In genomic region chr12:12587878-12588277, GRCh38 we compare ENCODE assay signal across 17 cellular contexts. TPM values are rescaled to one million over a fixed set of nuclear protein-coding genes. Genes with fewer than 3 reads are reported as not detected.
DNase-seq lines count a peak whose midpoint lies in the region; ATAC-seq and TF ChIP-seq lines count a peak whose summit lies in the region.
"Had no signal": no experiment of that assay in that cellular context is flagged by ENCODE, and none has a peak within 500 bp of the region (broad histone marks: within the 10 kb centered on the region; RNA-seq: fewer than 3 reads in every experiment).

No MANE protein-coding gene starts in this region.

- TF ChIP-seq EP300 in transverse colon (IDR thresholded peaks at IDR 0.05; ENCODE audit: low read depth): no peak

- H3K27ac ChIP-seq in adrenal gland: peak overlapping the region in 4 of 5 donors; percentile 39 to 87 (median 54)
- peak overlapping the region in 3 of 4 donors; percentile 54 to 68 (median 58) for H3K27ac ChIP-seq in transverse colon
- no peak overlapping the region for H3K27ac ChIP-seq in RWPE1
- H3K27ac ChIP-seq: GM23248 had no signal

- no peak overlapping the region for H3K4me3 Mint-ChIP-seq in activated CD4-positive, alpha-beta T cell treated with anti-CD3 and anti-CD28 coated beads for 36 hours
- no peak overlapping the region for H3K4me3 Mint-ChIP-seq in natural killer cell
- H3K4me3 Mint-ChIP-seq: CD4-positive, alpha-beta T cell; IgD-negative memory B cell had no signal

- peaks cover 32% of the 10 kb centered on the region for H3K4me1 Mint-ChIP-seq in activated CD4-positive, alpha-beta T cell treated with anti-CD3 and anti-CD28 coated beads for 36 hours
- H3K4me1 Mint-ChIP-seq in natural killer cell: no peaks in the 10 kb centered on the region

- ATAC-seq in left colon (peak; percentile 7), natural killer cell (no peak), HG02588 (IDR thresholded peaks at IDR 0.05; ENCODE audit: unreplicated experiment) (no peak)
- ATAC-seq in activated CD4-positive, alpha-beta T cell treated with anti-CD3 and anti-CD28 coated beads for 36 hours: no peak
- ATAC-seq: HepG2 had no signal

- WGBS in adrenal gland, 4 donors: 83 to 100% (median 97%) methylated on average over 1 of the region's 1 CpG
- 100% methylated on average over 1 of the region's 1 CpG for WGBS in transverse colon (ENCODE audit: low coverage in 1 of 2), 2 donors

- TF ChIP-seq CTCF in LNCaP clone FGC (IDR thresholded peaks at IDR 0.05; ENCODE audit: control insufficient read depth, extremely low read depth, insufficient read depth) (no peak), adrenal gland (IDR thresholded peaks at IDR 0.05) (no peak), transverse colon (IDR thresholded peaks at IDR 0.05) (no peak), RWPE1 (conservative IDR thresholded peaks at IDR 0.05; ENCODE audit: low read depth) (no peak), natural killer cell (IDR thresholded peaks at IDR 0.05) (no peak)

- H3K9me3 ChIP-seq in adrenal gland (replicated peaks in 1 of 3) (no peaks in the 10 kb centered on the region), transverse colon (no peaks in the 10 kb centered on the region)
- H3K9me3 ChIP-seq: BE2C, Caco-2 had no signal

- H3K27me3 ChIP-seq in adrenal gland (no peaks in the 10 kb centered on the region), transverse colon (no peaks in the 10 kb centered on the region)
- H3K27me3 ChIP-seq: BE2C had no signal

- peak overlapping the region; percentile 15 for H3K4me3 ChIP-seq in LNCaP clone FGC (ENCODE audit: low read depth, low read length)
- H3K4me3 ChIP-seq in adrenal gland: no peak overlapping the region
- no peak overlapping the region for H3K4me3 ChIP-seq in transverse colon
- H3K4me3 ChIP-seq: GM23248 had no signal

- in situ Hi-C loops in transverse colon (cut with MboI; ENCODE audit: low pct_ligation_motif_present in 1 of 4, low pct_unique_long_range_greater_than_20kb in 1 of 4, low sequenced_read_pairs in 3 of 4): no loop called here

- H3K9me3 Mint-ChIP-seq in activated CD4-positive, alpha-beta T cell treated with anti-CD3 and anti-CD28 coated beads for 36 hours (ENCODE audit: low read depth): peaks cover 2% of the 10 kb centered on the region
- no peaks in the 10 kb centered on the region for H3K9me3 Mint-ChIP-seq in natural killer cell
- H3K9me3 Mint-ChIP-seq: CD4-positive, alpha-beta T cell had no signal

- no peaks in the 10 kb centered on the region for H3K36me3 Mint-ChIP-seq in activated CD4-positive, alpha-beta T cell treated with anti-CD3 and anti-CD28 coated beads for 36 hours (ENCODE audit: low read depth)
- H3K36me3 Mint-ChIP-seq in natural killer cell: no peaks in the 10 kb centered on the region

- intact Hi-C loops in adrenal gland (cut with DNase I): no loop called here
- intact Hi-C loops in left colon (cut with DNase I, micrococcal nuclease): no loop called here
- intact Hi-C loops in transverse colon (cut with DNase I; ENCODE audit: low total_unique reads): no loop called here
- intact Hi-C loops in activated CD4-positive, alpha-beta T cell treated with anti-CD3 and anti-CD28 coated beads for 36 hours (cut with DNase I, micrococcal nuclease): no loop called here
- intact Hi-C loops in natural killer cell (cut with micrococcal nuclease): no loop called here

- H3K36me3 ChIP-seq in adrenal gland (replicated peaks in 1 of 2) (no peaks in the 10 kb centered on the region), transverse colon (no peaks in the 10 kb centered on the region)
- H3K36me3 ChIP-seq: BE2C had no signal

- no peaks in the 10 kb centered on the region for H3K27me3 Mint-ChIP-seq in activated CD4-positive, alpha-beta T cell treated with anti-CD3 and anti-CD28 coated beads for 36 hours
- H3K27me3 Mint-ChIP-seq in natural killer cell (ENCODE audit: low read depth in 2 of 2): peaks cover 11 to 32% of the 10 kb centered on the region in 2 donors
- H3K27me3 Mint-ChIP-seq: CD4-positive, alpha-beta T cell had no signal

- DNase-seq in LNCaP clone FGC (ENCODE audit: low read depth) (no peak), adrenal gland (no peak), left colon (no peak), transverse colon (no peak), RWPE1 (ENCODE audit: low spot score) (no peak), natural killer cell (no peak)
- no peak for DNase-seq in activated CD4-positive, alpha-beta T cell treated with anti-CD3 and anti-CD28 coated beads for 36 hours
- DNase-seq: ACHN; BE2C; C1 segment of cervical spinal cord; Caco-2; CD4-positive, alpha-beta T cell; GM23248; HCEC 1CT had no signal

- no peak for TF ChIP-seq POLR2A in adrenal gland (IDR thresholded peaks at IDR 0.05)
- no peak for TF ChIP-seq POLR2A in transverse colon (IDR thresholded peaks at IDR 0.05)

- no peak overlapping the region for H3K27ac Mint-ChIP-seq in activated CD4-positive, alpha-beta T cell treated with anti-CD3 and anti-CD28 coated beads for 36 hours
- no peak overlapping the region for H3K27ac Mint-ChIP-seq in natural killer cell
- H3K27ac Mint-ChIP-seq: CD4-positive, alpha-beta T cell; IgD-negative memory B cell had no signal

- POLR2A ChIA-PET in activated CD4-positive, alpha-beta T cell treated with anti-CD3 and anti-CD28 coated beads for 36 hours (lab: Charles Lee): interaction anchor here (0.8 kb wide), 1 partner anchor 22 kb away, joined by 3 read pairs; no protein-coding TSS in a partner anchor
- POLR2A ChIA-PET in RWPE1 (lab: Yijun Ruan, JAX; ENCODE audit: low non-redundant PET): no interaction called here

- H3K4me1 ChIP-seq in adrenal gland (replicated peaks in 1 of 2) (peaks cover 27 to 43% of the 10 kb centered on the region in 2 donors), transverse colon (peaks cover 0 to 45% (median 8%) of the 10 kb centered on the region in 4 donors)
- H3K4me1 ChIP-seq: BE2C had no signal

- CTCF ChIA-PET in activated CD4-positive, alpha-beta T cell treated with anti-CD3 and anti-CD28 coated beads for 36 hours (lab: Charles Lee): interaction anchor here (0.8 to 1.3 kb wide), 2 partner anchors 12 to 57 kb away, joined by 3 read pairs; no protein-coding TSS in a partner anchor
- CTCF ChIA-PET in RWPE1 (lab: Yijun Ruan, JAX): interaction anchor here (0.7 kb wide), 1 partner anchor 19 kb away, joined by 3 read pairs; no protein-coding TSS in a partner anchor

RNA-seq across cellular contexts. Expression of gene CREBL2, which starts 23.8 kb away (rescaled TPM):
- total RNA-seq in adrenal gland (100 to 1,000 TPM; 116 to 357 (median 151) TPM), left colon (10 to 100 TPM; 25.6 to 28.1 TPM), transverse colon (10 to 100 TPM; 11.2 to 42.7 (median 26.4) TPM), natural killer cell (10 to 100 TPM in 2 of 3 donors, 1 to 10 TPM in 1; 9.0 to 13.1 (median 10.7) TPM)
- 100 to 1,000 TPM in 1 of 3 donors, 10 to 100 TPM in 2; 41.5 to 307 (median 50.4) TPM for polyA plus RNA-seq in adrenal gland
- total RNA-seq in activated CD4-positive, alpha-beta T cell treated with anti-CD3 and anti-CD28 coated beads for 36 hours: 10 to 100 TPM; 16.8 to 20.2 TPM

RNA-seq across cellular contexts. Expression of gene DUSP16, which starts 25.2 kb away (rescaled TPM):
- total RNA-seq in adrenal gland (100 to 1,000 TPM in 5 of 8 donors, 10 to 100 TPM in 3; 36.4 to 374 (median 118) TPM), left colon (10 to 100 TPM; 38.6 to 73.5 TPM), transverse colon (10 to 100 TPM; 16.1 to 47.0 (median 40.0) TPM), natural killer cell (10 to 100 TPM in 1 of 3 donors, 1 to 10 TPM in 2; 6.9 to 19.9 (median 10.0) TPM)
- 100 to 1,000 TPM in 1 of 3 donors, 10 to 100 TPM in 2; 24.5 to 108 (median 32.2) TPM for polyA plus RNA-seq in adrenal gland
- total RNA-seq in activated CD4-positive, alpha-beta T cell treated with anti-CD3 and anti-CD28 coated beads for 36 hours: 10 to 100 TPM; 39.3 to 40.4 TPM
